In the genomic region with DNA sequence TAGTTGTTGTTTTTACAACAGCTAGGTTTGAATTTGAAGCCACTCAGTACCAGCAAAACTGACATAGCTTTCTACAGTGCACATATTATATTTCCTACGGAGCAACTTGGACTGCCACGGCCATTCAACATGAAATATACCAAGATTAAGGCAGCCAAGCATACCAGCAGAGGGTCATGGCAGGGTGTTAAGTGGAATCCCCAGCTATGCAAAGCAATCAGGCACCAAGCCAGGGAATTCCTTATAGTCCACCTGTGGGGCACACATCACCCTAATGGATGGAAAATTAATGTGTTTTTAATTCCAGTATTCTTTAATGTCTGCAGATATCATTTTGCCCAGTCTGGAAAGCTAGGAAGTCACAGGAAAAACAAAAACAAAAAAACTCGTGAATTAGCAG, we compare ENCODE assay signal across 3 cellular contexts.
TF ChIP-seq lines count a peak whose summit lies in the region.

No MANE protein-coding gene starts in this region.

TF ChIP-seq in IMR-90, 13 proteins besides CTCF, POLR2A, EP300 and RAD21:
- TF ChIP-seq MAFK (IDR thresholded peaks at IDR 0.05; ENCODE audit: low read depth, low read length), result no peak
- TF ChIP-seq CEBPB (IDR thresholded peaks at IDR 0.05; ENCODE audit: low read depth, low read length), result no peak
- no peak for TF ChIP-seq RCOR1 (IDR thresholded peaks at IDR 0.05; ENCODE audit: insufficient replicate concordance, low read length)
- TF ChIP-seq RFX5 (IDR thresholded peaks at IDR 0.05; ENCODE audit: low read depth, low read length), result no peak
- TF ChIP-seq NFE2L2 (IDR thresholded peaks at IDR 0.05; ENCODE audit: low read depth, low read length), result no peak
- no peak for TF ChIP-seq USF2 (IDR thresholded peaks at IDR 0.05; ENCODE audit: low read depth, low read length)
- no peak for TF ChIP-seq SMC3 (IDR thresholded peaks at IDR 0.05; ENCODE audit: low read depth, low read length)
- no peak for TF ChIP-seq MAZ (IDR thresholded peaks at IDR 0.05; ENCODE audit: borderline replicate concordance, low read depth, low read length)
- no peak for TF ChIP-seq BHLHE40 (IDR thresholded peaks at IDR 0.05; ENCODE audit: low read depth, low read length)
- no peak for TF ChIP-seq CHD1 (IDR thresholded peaks at IDR 0.05; ENCODE audit: low read depth, low read length)
- TF ChIP-seq MXI1 (IDR thresholded peaks at IDR 0.05; ENCODE audit: borderline replicate concordance, low read depth, low read length), result no peak
- no peak for TF ChIP-seq FOS (IDR thresholded peaks at IDR 0.05; ENCODE audit: low read depth, low read length)
- no peak for TF ChIP-seq ELK1 (IDR thresholded peaks at IDR 0.05; ENCODE audit: borderline replicate concordance, low read depth, low read length)

TF ChIP-seq in WTC11, 78 proteins besides CTCF, POLR2A, EP300 and RAD21:
- no peak for TF ChIP-seq EMX1 (CRISPR knock-in tag; IDR thresholded peaks at IDR 0.05)
- TF ChIP-seq, protein P1, sequence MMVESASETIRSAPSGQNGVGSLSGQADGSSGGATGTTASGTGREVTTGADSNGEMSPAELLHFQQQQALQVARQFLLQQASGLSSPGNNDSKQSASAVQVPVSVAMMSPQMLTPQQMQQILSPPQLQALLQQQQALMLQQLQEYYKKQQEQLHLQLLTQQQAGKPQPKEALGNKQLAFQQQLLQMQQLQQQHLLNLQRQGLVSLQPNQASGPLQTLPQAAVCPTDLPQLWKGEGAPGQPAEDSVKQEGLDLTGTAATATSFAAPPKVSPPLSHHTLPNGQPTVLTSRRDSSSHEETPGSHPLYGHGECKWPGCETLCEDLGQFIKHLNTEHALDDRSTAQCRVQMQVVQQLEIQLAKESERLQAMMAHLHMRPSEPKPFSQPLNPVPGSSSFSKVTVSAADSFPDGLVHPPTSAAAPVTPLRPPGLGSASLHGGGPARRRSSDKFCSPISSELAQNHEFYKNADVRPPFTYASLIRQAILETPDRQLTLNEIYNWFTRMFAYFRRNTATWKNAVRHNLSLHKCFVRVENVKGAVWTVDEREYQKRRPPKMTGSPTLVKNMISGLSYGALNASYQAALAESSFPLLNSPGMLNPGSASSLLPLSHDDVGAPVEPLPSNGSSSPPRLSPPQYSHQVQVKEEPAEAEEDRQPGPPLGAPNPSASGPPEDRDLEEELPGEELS (CRISPR knock-in tag; IDR thresholded peaks at IDR 0.05), result no peak
- no peak for TF ChIP-seq NR3C1 (CRISPR knock-in tag; conservative IDR thresholded peaks at IDR 0.05; ENCODE audit: low read depth)
- no peak for TF ChIP-seq SMAD4 (CRISPR knock-in tag; IDR thresholded peaks at IDR 0.05)
- TF ChIP-seq ZNF121 (CRISPR knock-in tag; IDR thresholded peaks at IDR 0.05), result no peak

TF ChIP-seq in HepG2, 621 proteins besides CTCF, POLR2A, EP300 and RAD21:
- TF ChIP-seq ZNF232 (CRISPR knock-in tag; IDR thresholded peaks at IDR 0.05; ENCODE audit: borderline replicate concordance) (no peak), HCFC1 (IDR thresholded peaks at IDR 0.05; ENCODE audit: low read depth, low read length) (no peak), BHLHE40 (IDR thresholded peaks at IDR 0.05; ENCODE audit: low read length) (no peak), ZNF83 (CRISPR knock-in tag; IDR thresholded peaks at IDR 0.05; ENCODE audit: borderline replicate concordance) (no peak), MED13 (CRISPR knock-in tag; IDR thresholded peaks at IDR 0.05) (no peak), LBX2 (CRISPR knock-in tag; IDR thresholded peaks at IDR 0.05; ENCODE audit: borderline replicate concordance) (no peak), HDAC6 (IDR thresholded peaks at IDR 0.05; ENCODE audit: low read depth, low read length) (no peak)
TF ChIP-seq in HepG2: peak in this region for 0.
